16 cellular contexts compared by ENCODE assay signal in genomic region chr10:124998624-124999291, GRCh38. TPM values are rescaled to one million over a fixed set of nuclear protein-coding genes. Genes with fewer than 3 reads are reported as not detected.
DNase-seq lines count a peak whose midpoint lies in the region; ATAC-seq and TF ChIP-seq lines count a peak whose summit lies in the region.
"Had no signal": no experiment of that assay in that cellular context is flagged by ENCODE, and none has a peak within 500 bp of the region (broad histone marks: within the 10 kb centered on the region; RNA-seq: fewer than 3 reads in every experiment).

No MANE protein-coding gene starts in this region.

- peaks cover 41% of the 10 kb centered on the region for H3K4me1 ChIP-seq in lower lobe of right lung
- no peaks in the 10 kb centered on the region for H3K4me1 ChIP-seq in thyroid gland
- H3K4me1 ChIP-seq: A549, Caco-2 had no signal

- H3K27me3 ChIP-seq in lower lobe of right lung (ENCODE audit: low read depth) = no peaks in the 10 kb centered on the region
- no peaks in the 10 kb centered on the region for H3K27me3 ChIP-seq in thyroid gland

- peak; percentile 18 for DNase-seq in activated CD4-positive, CD25-positive, alpha-beta regulatory T cell treated with anti-CD3 and anti-CD28 coated beads, Interleukin-2, amount 50 U/mL, for 72 hours
- DNase-seq in caudate nucleus (lab: John Stamatoyannopoulos, UW) = no peak
- peak; percentile 31 for DNase-seq in lower lobe of right lung
- DNase-seq in thyroid gland = no peak
- no peak for DNase-seq in NCI-H1417 (lab: John Stamatoyannopoulos, UW)
- no peak for DNase-seq in NCI-H1930 (lab: John Stamatoyannopoulos, UW)
- DNase-seq: NCI-H187 treated with DMSO at 0.1 percent for 48 hours; NCI-H774; SHP77 treated with DMSO at 0.1 percent for 48 hours; stimulated activated CD4-positive, alpha-beta T cell treated with anti-CD3 and anti-CD28 coated beads, Interleukin-4, amount 100 ng/mL, for 24 hours; stimulated activated naive CD8-positive, alpha-beta T cell treated with anti-CD3 and anti-CD28 coated beads, Interleukin-15, Interleukin-2, amounts not matched to agents 100 U/mL and 50 U/mL, for 24 hours had no signal

- H3K9me3 ChIP-seq in lower lobe of right lung = no peaks in the 10 kb centered on the region
- H3K9me3 ChIP-seq in thyroid gland = no peaks in the 10 kb centered on the region
- H3K9me3 ChIP-seq: A549, Caco-2 had no signal

- ATAC-seq in activated CD4-positive, CD25-positive, alpha-beta regulatory T cell treated with anti-CD3 and anti-CD28 coated beads, Interleukin-2, amount 50 U/mL, for 24 hours = no peak
- no peak for ATAC-seq in lower lobe of right lung
- no peak for ATAC-seq in GM21381 (IDR thresholded peaks at IDR 0.05; ENCODE audit: unreplicated experiment)
- ATAC-seq: A549; stimulated activated naive CD8-positive, alpha-beta T cell treated with anti-CD3 and anti-CD28 coated beads, Interleukin-15, Interleukin-2, amounts not matched to agents 100 U/mL and 50 U/mL, for 24 hours had no signal

- intact Hi-C loops in lower lobe of right lung (cut with DNase I) = no loop called here
- intact Hi-C loops in thyroid gland (cut with DNase I) = no loop called here

- WGBS in thyroid gland, 2 donors = 81 to 91% methylated on average over 11 to 16 of the region's 16 CpGs

- H3K27ac ChIP-seq in caudate nucleus (ENCODE audit: low read depth, low read length) (peak overlapping the region; percentile 52), lower lobe of right lung (peak overlapping the region; percentile 44), thyroid gland (peak overlapping the region in 2 of 3 donors; percentile 17 to 36)
- H3K27ac ChIP-seq: A549, KMS-11 had no signal

- H3K36me3 ChIP-seq in lower lobe of right lung = peaks cover 92% of the 10 kb centered on the region
- H3K36me3 ChIP-seq in thyroid gland = peaks cover 79 to 87% of the 10 kb centered on the region in 2 donors

- TF ChIP-seq CTCF in lower lobe of right lung (IDR thresholded peaks at IDR 0.05) (no peak), thyroid gland (IDR thresholded peaks at IDR 0.05) (no peak)

- no peak overlapping the region for H3K4me3 ChIP-seq in lower lobe of right lung
- H3K4me3 ChIP-seq in thyroid gland (replicated peaks in 1 of 3) = no peak overlapping the region
- H3K4me3 ChIP-seq: A549 had no signal

- TF ChIP-seq POLR2A in thyroid gland (IDR thresholded peaks at IDR 0.05) = no peak

RNA-seq across cellular contexts. Expression of gene ZRANB1, which starts 56.8 kb away (rescaled TPM):
- total RNA-seq in lower lobe of right lung (18.7 TPM), thyroid gland (10 to 100 TPM; 22.1 to 37.5 (median 25.0) TPM)

Comparison
In these comparisons a context has a peak if more than half of its experiments do, and no peak if none do; other contexts are left out.
1. DNase-seq: peak in activated CD4-positive, CD25-positive, alpha-beta regulatory T cell treated with anti-CD3 and anti-CD28 coated beads, Interleukin-2, amount 50 U/mL, for 72 hours (single experiment) and lower lobe of right lung (single experiment); none in caudate nucleus (0 of 61), thyroid gland (0 of 2), NCI-H1417 (0 of 3) and NCI-H1930 (0 of 2).
2. Peak in every context shown above with its lines, with median percentiles within 50 percentile points of each other: H3K27ac ChIP-seq.